Comparison of ENCODE assay signal across 35 cellular contexts in genomic region chr19:9494096-9494495, GRCh38. TPM values are rescaled to one million over a fixed set of nuclear protein-coding genes. Genes with fewer than 3 reads are reported as not detected.
"Had no signal": no experiment of that assay in that cellular context is flagged by ENCODE, and none has a peak within 500 bp of the region (broad histone marks: within the 10 kb centered on the region; RNA-seq: fewer than 3 reads in every experiment).

No MANE protein-coding gene starts in this region.

- ATAC-seq: activated CD8-positive, alpha-beta T cell treated with anti-CD3 and anti-CD28 coated beads for 36 hours; activated naive CD4-positive, alpha-beta T cell treated with anti-CD3 and anti-CD28 coated beads, Interleukin-2, amount 50 U/mL, for 72 hours; activated T-cell treated with anti-CD3 and anti-CD28 coated beads, Interleukin-2, amount 50 U/mL, for 4 hours; activated T-cell treated with anti-CD3 and anti-CD28 coated beads, Interleukin-2, amount 50 U/mL, for 72 hours; activated T-helper 17 cell treated with anti-CD3 and anti-CD28 coated beads, Interleukin-2, amount 50 U/mL, for 72 hours; body of pancreas had no signal

- H3K4me3 ChIP-seq: adrenal gland, body of pancreas, breast epithelium had no signal

- DNase-seq: activated B cell treated with CpG ODN at 0.5 μM for 24 hours; activated CD4-positive, alpha-beta memory T cell treated with anti-CD3 and anti-CD28 coated beads for 36 hours; activated CD4-positive, alpha-beta T cell treated with anti-CD3 and anti-CD28 coated beads for 4 hours; activated CD4-positive, alpha-beta T cell treated with anti-CD3 and anti-CD28 coated beads, Interleukin-2, amount 10 ng/mL, durations not matched to agents 24 days and 14 days; activated CD4-positive, alpha-beta T cell treated with anti-CD3 and anti-CD28 coated beads, Interleukin-2, amount 50 U/mL, for 1 hour; activated CD4-positive, alpha-beta T cell treated with anti-CD3 and anti-CD28 coated beads, Interleukin-2, amount 50 U/mL, for 4 hours; activated CD4-positive, CD25-positive, alpha-beta regulatory T cell treated with anti-CD3 and anti-CD28 coated beads, Interleukin-2, amount 50 U/mL, for 72 hours; activated CD8-positive, alpha-beta memory T cell treated with anti-CD3 and anti-CD28 coated beads, Interleukin-2, amount 50 U/mL, for 4 hours; activated CD8-positive, alpha-beta T cell treated with anti-CD3 and anti-CD28 coated beads for 36 hours; activated effector memory CD4-positive, alpha-beta T cell treated with anti-CD3 and anti-CD28 coated beads, Interleukin-2, amount 50 U/mL, for 16 hours; activated gamma-delta T cell treated with Interleukin-2 at 50 U/mL for 16 hours; activated naive CD4-positive, alpha-beta T cell; activated naive CD4-positive, alpha-beta T cell treated with anti-CD3 and anti-CD28 coated beads for 36 hours; activated naive CD4-positive, alpha-beta T cell treated with anti-CD3 and anti-CD28 coated beads, Interleukin-2, amount 50 U/mL, for 16 hours; activated naive CD8-positive, alpha-beta T cell treated with anti-CD3 and anti-CD28 coated beads for 36 hours; activated T-cell treated with anti-CD3 and anti-CD28 coated beads for 4 hours; activated T-cell treated with anti-CD3 and anti-CD28 coated beads, Interleukin-2, amount 50 U/mL, for 1 hour; activated T-cell treated with anti-CD3 and anti-CD28 coated beads, Interleukin-2, amount 50 U/mL, for 4 hours; activated T-cell treated with anti-CD3 and anti-CD28 coated beads, Interleukin-2, amount 50 U/mL, for 72 hours; adrenal gland; amniotic stem cell; aorta; body of pancreas; brain microvascular endothelial cell; central memory CD4-positive, alpha-beta T cell; T-helper 2 cell; T-helper 9 cell had no signal

- H3K36me3 ChIP-seq: adrenal gland, brain microvascular endothelial cell, breast epithelium had no signal

- H3K4me1 ChIP-seq: adrenal gland, body of pancreas, breast epithelium had no signal

- H3K27ac ChIP-seq: adrenal gland, body of pancreas, brain microvascular endothelial cell, breast epithelium, VCaP had no signal

- FAIRE-seq: astrocyte, TTC549 had no signal

- H3K27me3 ChIP-seq: adrenal gland, body of pancreas, brain microvascular endothelial cell, breast epithelium had no signal

RNA-seq across cellular contexts. Expression of gene ZNF560, which starts 4.3 kb away (rescaled TPM):
- total RNA-seq: activated B cell treated with CpG ODN at 0.5 μM for 24 hours; activated CD4-positive, alpha-beta memory T cell treated with anti-CD3 and anti-CD28 coated beads for 36 hours; activated CD4-positive, alpha-beta T cell treated with anti-CD3 and anti-CD28 coated beads, Interleukin-2, amount 10 ng/mL, durations not matched to agents 24 days and 14 days; activated CD8-positive, alpha-beta memory T cell treated with anti-CD3 and anti-CD28 coated beads for 36 hours; activated T-cell treated with anti-CD3 and anti-CD28 coated beads, Interleukin-2, amount 50 U/mL, for 4 hours; activated T-helper 1 cell treated with anti-CD3 and anti-CD28 coated beads, Interleukin-12 subunit alpha, Interleukin-12 subunit beta, Interleukin-2, Interleukin-4 antibody, amounts not matched to agents 30 ng/mL and 10 ng/mL and 1 ng/mL, durations not matched to agents 14 hours and 24 hours and 36 hours; adrenal gland; aorta; astrocyte; body of pancreas; breast epithelium had no signal
- polyA plus RNA-seq: aorta had no signal
